Comparison of ENCODE assay signal across 10 cellular contexts in genomic region chr19:32615569-32615968, GRCh38.
"Had no signal": no experiment of that assay in that cellular context is flagged by ENCODE, and none has a peak within 500 bp of the region (broad histone marks: within the 10 kb centered on the region; RNA-seq: fewer than 3 reads in every experiment).

No MANE protein-coding gene starts in this region.

- H3K27ac ChIP-seq: KMS-11 had no signal

- H3K9me3 Mint-ChIP-seq: GM23338, H9, HFFc6 had no signal

- H3K27ac Mint-ChIP-seq: GM23338, H9, HFFc6, IgD-negative memory B cell had no signal

- H3K4me3 Mint-ChIP-seq: GM23338, H9, HFFc6, IgD-negative memory B cell had no signal

- H3K4me1 Mint-ChIP-seq: GM23338, H9, IgD-negative memory B cell had no signal

- DNase-seq: H9, HCEC 1CT, HFFc6, KBM-7 had no signal

- H3K4me3 ChIP-seq: GM23338 had no signal

- ATAC-seq: GM23338 had no signal

- H3K27me3 Mint-ChIP-seq: IgD-negative memory B cell had no signal

- FAIRE-seq: H1, H54, HTR-8/SVneo had no signal
